In the genomic region with DNA sequence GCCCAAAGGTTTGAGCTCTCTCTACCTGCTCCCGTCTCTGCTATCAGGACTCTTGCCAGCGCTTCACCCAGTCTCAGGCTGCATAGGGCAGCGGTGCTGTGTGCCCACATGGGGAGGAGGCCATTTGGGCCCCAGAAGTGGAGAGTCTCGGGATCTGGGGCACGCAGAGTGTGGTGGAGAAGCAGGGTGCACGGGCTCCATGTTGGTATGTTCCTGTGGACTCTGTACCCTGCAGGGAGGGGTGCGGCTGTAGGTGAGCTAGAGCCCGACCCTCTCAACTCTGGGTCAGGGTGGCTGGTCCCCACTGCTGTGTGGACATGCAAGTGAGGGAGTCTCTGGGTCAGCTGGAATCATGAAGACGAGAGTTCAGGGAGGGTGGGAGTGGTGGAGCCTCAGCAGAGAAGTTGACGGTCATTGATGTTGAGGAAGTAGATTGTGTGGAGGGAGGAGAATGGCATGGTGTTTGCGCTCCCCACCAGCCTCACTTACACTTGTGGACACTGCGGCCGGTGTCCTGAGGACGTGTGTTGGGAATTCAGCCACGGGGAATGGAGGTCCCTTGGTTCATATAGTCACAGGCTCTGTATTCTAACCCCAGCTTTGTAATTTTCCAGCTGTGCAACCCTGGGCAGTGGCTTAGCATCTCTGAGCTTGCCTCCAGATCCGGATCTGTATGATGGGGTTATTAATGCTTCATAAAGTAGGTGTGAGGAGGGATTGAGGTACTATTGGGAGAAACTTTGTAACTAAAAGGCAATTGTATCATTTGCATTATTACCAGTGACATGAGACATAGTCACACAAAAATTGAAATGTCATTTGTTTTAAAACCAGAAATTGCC, we compare ENCODE assay signal across 1 cellular context.
TF ChIP-seq lines count a peak whose summit lies in the region.

No MANE protein-coding gene starts in this region.

TF ChIP-seq in WTC11, 78 proteins besides CTCF, POLR2A, EP300 and RAD21 (continued from another document):
- TF ChIP-seq E2F1 (CRISPR knock-in tag; IDR thresholded peaks at IDR 0.05): no peak
- no peak for TF ChIP-seq ATF3 (CRISPR knock-in tag; conservative IDR thresholded peaks at IDR 0.05)
- no peak for TF ChIP-seq KAT7 (CRISPR knock-in tag; IDR thresholded peaks at IDR 0.05; ENCODE audit: borderline replicate concordance)
- TF ChIP-seq, protein P1, sequence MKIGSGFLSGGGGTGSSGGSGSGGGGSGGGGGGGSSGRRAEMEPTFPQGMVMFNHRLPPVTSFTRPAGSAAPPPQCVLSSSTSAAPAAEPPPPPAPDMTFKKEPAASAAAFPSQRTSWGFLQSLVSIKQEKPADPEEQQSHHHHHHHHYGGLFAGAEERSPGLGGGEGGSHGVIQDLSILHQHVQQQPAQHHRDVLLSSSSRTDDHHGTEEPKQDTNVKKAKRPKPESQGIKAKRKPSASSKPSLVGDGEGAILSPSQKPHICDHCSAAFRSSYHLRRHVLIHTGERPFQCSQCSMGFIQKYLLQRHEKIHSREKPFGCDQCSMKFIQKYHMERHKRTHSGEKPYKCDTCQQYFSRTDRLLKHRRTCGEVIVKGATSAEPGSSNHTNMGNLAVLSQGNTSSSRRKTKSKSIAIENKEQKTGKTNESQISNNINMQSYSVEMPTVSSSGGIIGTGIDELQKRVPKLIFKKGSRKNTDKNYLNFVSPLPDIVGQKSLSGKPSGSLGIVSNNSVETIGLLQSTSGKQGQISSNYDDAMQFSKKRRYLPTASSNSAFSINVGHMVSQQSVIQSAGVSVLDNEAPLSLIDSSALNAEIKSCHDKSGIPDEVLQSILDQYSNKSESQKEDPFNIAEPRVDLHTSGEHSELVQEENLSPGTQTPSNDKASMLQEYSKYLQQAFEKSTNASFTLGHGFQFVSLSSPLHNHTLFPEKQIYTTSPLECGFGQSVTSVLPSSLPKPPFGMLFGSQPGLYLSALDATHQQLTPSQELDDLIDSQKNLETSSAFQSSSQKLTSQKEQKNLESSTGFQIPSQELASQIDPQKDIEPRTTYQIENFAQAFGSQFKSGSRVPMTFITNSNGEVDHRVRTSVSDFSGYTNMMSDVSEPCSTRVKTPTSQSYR (CRISPR knock-in tag; IDR thresholded peaks at IDR 0.05): no peak
- TF ChIP-seq EMX1 (CRISPR knock-in tag; IDR thresholded peaks at IDR 0.05): no peak
- TF ChIP-seq, protein P2, sequence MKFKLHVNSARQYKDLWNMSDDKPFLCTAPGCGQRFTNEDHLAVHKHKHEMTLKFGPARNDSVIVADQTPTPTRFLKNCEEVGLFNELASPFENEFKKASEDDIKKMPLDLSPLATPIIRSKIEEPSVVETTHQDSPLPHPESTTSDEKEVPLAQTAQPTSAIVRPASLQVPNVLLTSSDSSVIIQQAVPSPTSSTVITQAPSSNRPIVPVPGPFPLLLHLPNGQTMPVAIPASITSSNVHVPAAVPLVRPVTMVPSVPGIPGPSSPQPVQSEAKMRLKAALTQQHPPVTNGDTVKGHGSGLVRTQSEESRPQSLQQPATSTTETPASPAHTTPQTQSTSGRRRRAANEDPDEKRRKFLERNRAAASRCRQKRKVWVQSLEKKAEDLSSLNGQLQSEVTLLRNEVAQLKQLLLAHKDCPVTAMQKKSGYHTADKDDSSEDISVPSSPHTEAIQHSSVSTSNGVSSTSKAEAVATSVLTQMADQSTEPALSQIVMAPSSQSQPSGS (CRISPR knock-in tag; IDR thresholded peaks at IDR 0.05; ENCODE audit: borderline replicate concordance, low read depth): no peak
- TF ChIP-seq, protein P3, sequence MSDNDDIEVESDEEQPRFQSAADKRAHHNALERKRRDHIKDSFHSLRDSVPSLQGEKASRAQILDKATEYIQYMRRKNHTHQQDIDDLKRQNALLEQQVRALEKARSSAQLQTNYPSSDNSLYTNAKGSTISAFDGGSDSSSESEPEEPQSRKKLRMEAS (CRISPR knock-in tag; IDR thresholded peaks at IDR 0.05): no peak
- TF ChIP-seq ZNF219 (CRISPR knock-in tag; IDR thresholded peaks at IDR 0.05; ENCODE audit: borderline replicate concordance): no peak
- TF ChIP-seq ZNF138 (CRISPR knock-in tag; conservative IDR thresholded peaks at IDR 0.05): no peak
